ENCODE assay signal across 24 cellular contexts in the genomic region with DNA sequence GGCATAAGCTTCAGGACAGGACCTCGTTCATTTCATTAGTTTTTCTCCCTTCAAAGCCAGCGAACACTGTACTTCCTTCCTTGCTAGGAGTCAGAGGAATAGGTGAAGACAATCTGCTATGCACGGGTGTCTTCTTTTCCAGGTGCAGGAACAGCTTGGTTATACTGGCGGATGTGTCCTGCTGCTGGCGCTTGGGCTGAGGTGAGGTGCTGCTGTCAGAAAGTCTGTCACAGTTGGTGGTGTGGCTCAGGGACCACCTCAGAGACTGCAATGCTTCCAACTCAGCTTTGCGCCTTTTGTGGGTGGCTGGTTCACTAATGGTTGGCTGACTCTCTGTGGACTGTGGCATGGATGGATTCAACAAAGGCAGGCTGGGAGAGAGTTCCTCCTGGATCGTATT. TPM values are rescaled to one million over a fixed set of nuclear protein-coding genes. Genes with fewer than 3 reads are reported as not detected.
A peak's percentile ranks its signal among the peaks of the same experiment; 100 is the strongest.
DNase-seq lines count a peak whose midpoint lies in the region; ATAC-seq, FAIRE-seq and TF ChIP-seq lines count a peak whose summit lies in the region.
"Had no signal": no experiment of that assay in that cellular context is flagged by ENCODE, and none has a peak within 500 bp of the region (broad histone marks: within the 10 kb centered on the region; RNA-seq: fewer than 3 reads in every experiment).

No MANE protein-coding gene starts in this region.

- TF ChIP-seq POLR2A in H1 (IDR thresholded peaks at IDR 0.05; ENCODE audit: control extremely low read depth in 1 of 2, low read depth in 2 of 2, low read length in 2 of 2), result no peak

- H3K9me3 ChIP-seq in H1 (ENCODE audit: insufficient read depth in 2 of 2, low read depth in 1 of 2, low read length in 1 of 2) (no peaks in the 10 kb centered on the region), OCI-LY7 (ENCODE audit: low read length) (no peaks in the 10 kb centered on the region)
- H3K9me3 ChIP-seq: BE2C, BLaER1 had no signal

- peaks cover 4% of the 10 kb centered on the region for H3K27me3 Mint-ChIP-seq in GM23338 (ENCODE audit: insufficient read depth, low read depth, poor library complexity)
- H3K27me3 Mint-ChIP-seq: CD4-positive, alpha-beta memory T cell; CD4-positive, CD25-positive, alpha-beta regulatory T cell; CD8-positive, alpha-beta memory T cell had no signal

- H2AFZ ChIP-seq in GM23338, result no peak overlapping the region
- H2AFZ ChIP-seq in H1 (ENCODE audit: low read length), result no peak overlapping the region
- H2AFZ ChIP-seq in OCI-LY7 (ENCODE audit: low read length), result no peak overlapping the region

- H2BK120ac ChIP-seq in H1 (replicated peaks; ENCODE audit: low read depth, low read length), result no peak overlapping the region

- no peaks in the 10 kb centered on the region for H3K23me2 ChIP-seq in H1 (ENCODE audit: low read depth, low read length)

- TF ChIP-seq EP300 in H1 (IDR thresholded peaks at IDR 0.05; ENCODE audit: borderline replicate concordance in 1 of 2, low read depth in 2 of 2, low read length in 2 of 2), result no peak

- no peaks in the 10 kb centered on the region; the same call in 1 of the 2 replicates for H3K4me1 ChIP-seq in GM23338 (ENCODE audit: insufficient read depth)
- H3K4me1 ChIP-seq in H1 (replicated peaks in 1 of 4; ENCODE audit: control insufficient read depth in 3 of 4, insufficient read depth in 4 of 4, low read length in 3 of 4), result no peaks in the 10 kb centered on the region; a peak in 1 of 7 replicates
- no peaks in the 10 kb centered on the region for H3K4me1 ChIP-seq in OCI-LY7 (ENCODE audit: insufficient read depth, low read length, poor library complexity, severe bottlenecking)
- H3K4me1 ChIP-seq: BLaER1 had no signal

- TF ChIP-seq RAD21 in H1 (IDR thresholded peaks at IDR 0.05 in 1 of 2, conservative IDR thresholded peaks at IDR 0.05 in 1 of 2; ENCODE audit: low read depth in 2 of 2, low read length in 2 of 2), result no peak

- H2BK12ac ChIP-seq in H1 (ENCODE audit: low read depth, low read length), result no peak overlapping the region

- H3F3A ChIP-seq in GM23338 (replicated peaks; ENCODE audit: low read depth), result no peaks in the 10 kb centered on the region

- H3K36me3 ChIP-seq in GM23338 (ENCODE audit: insufficient read depth) (no peaks in the 10 kb centered on the region), H1 (ENCODE audit: control insufficient read depth in 2 of 4, insufficient read depth in 4 of 4, low read length in 3 of 4) (no peaks in the 10 kb centered on the region), OCI-LY7 (ENCODE audit: insufficient read depth, low read length) (no peaks in the 10 kb centered on the region)
- H3K36me3 ChIP-seq: BE2C had no signal

- no peak overlapping the region for H3K14ac ChIP-seq in H1 (ENCODE audit: insufficient read length)

- intact Hi-C loops in OCI-LY7 (cut with micrococcal nuclease; ENCODE audit: unreplicated experiment), result no loop called here

- no peak overlapping the region for H3K18ac ChIP-seq in H1 (ENCODE audit: extremely low read depth, low read length)

- no peak overlapping the region for H3K56ac ChIP-seq in H1 (replicated peaks; ENCODE audit: insufficient read length, low read depth, low read length)

- H2AK5ac ChIP-seq in H1 (ENCODE audit: low read depth, low read length), result no peak overlapping the region

- no peak overlapping the region for H3K9ac ChIP-seq in H1 (replicated peaks in 1 of 4; ENCODE audit: extremely low read depth in 1 of 4, low read depth in 3 of 4, low read length in 3 of 4)
- H3K9ac ChIP-seq: BLaER1 had no signal

- ATAC-seq in GM23338 (no peak), HG03159 (IDR thresholded peaks at IDR 0.05; ENCODE audit: unreplicated experiment) (no peak)

- CTCF ChIA-PET in H1 (lab: Charles Lee; ENCODE audit: partially characterized antibody) (interaction anchor here (0.6 kb wide), 1 partner anchor 121 kb away, joined by 3 read pairs; no protein-coding TSS in a partner anchor), OCI-LY7 (lab: Charles Lee; ENCODE audit: unreplicated experiment) (no interaction called here)

- no peaks in the 10 kb centered on the region for H4K20me1 ChIP-seq in GM23338 (replicated peaks; ENCODE audit: insufficient read depth)
- no peaks in the 10 kb centered on the region for H4K20me1 ChIP-seq in H1 (replicated peaks in 1 of 2; ENCODE audit: control insufficient read depth in 1 of 2, insufficient read depth in 2 of 2, low read length in 2 of 2)
- H4K20me1 ChIP-seq in OCI-LY7 (ENCODE audit: insufficient read depth, low read length), result no peaks in the 10 kb centered on the region
- H4K20me1 ChIP-seq: BLaER1 had no signal

- no peaks in the 10 kb centered on the region for H3K27me3 ChIP-seq in GM23338 (ENCODE audit: insufficient read depth)
- no peaks in the 10 kb centered on the region for H3K27me3 ChIP-seq in H1 (replicated peaks in 1 of 4; ENCODE audit: control insufficient read depth in 3 of 4, extremely low read depth in 1 of 4, insufficient read depth in 3 of 4, low read length in 3 of 4)
- H3K27me3 ChIP-seq: BE2C, BLaER1 had no signal

- peaks cover 12% of the 10 kb centered on the region; the same call in 2 of the 3 replicates for H3K36me3 Mint-ChIP-seq in GM23338 (ENCODE audit: low read depth)
- H3K36me3 Mint-ChIP-seq: CD14-positive monocyte had no signal

- H2BK15ac ChIP-seq in H1 (ENCODE audit: low read length), result no peak overlapping the region

- no peak overlapping the region for H3K4me2 ChIP-seq in GM23338
- H3K4me2 ChIP-seq in H1 (ENCODE audit: insufficient read depth in 1 of 2, low read depth in 2 of 2, low read length in 2 of 2), result no peak overlapping the region
- no peak overlapping the region for H3K4me2 ChIP-seq in OCI-LY7 (ENCODE audit: low read length)
- H3K4me2 ChIP-seq: BLaER1 had no signal

- 87% methylated on average over 7 of the region's 7 CpGs; no CpG with 5 or more reads in 1 of the 2 experiments for WGBS in H1 (ENCODE audit: extremely low coverage in 1 of 2, insufficient coverage in 1 of 2, insufficient read length in 1 of 2, insufficient replicate concordance in 2 of 2, low coverage in 1 of 2, low lambda C conversion rate in 2 of 2, missing lambda C conversion rate in 1 of 2), 2 experiments

- H3K79me2 ChIP-seq in GM23338 (replicated peaks; ENCODE audit: insufficient read depth), result no peaks in the 10 kb centered on the region
- no peaks in the 10 kb centered on the region for H3K79me2 ChIP-seq in H1 (ENCODE audit: control insufficient read depth in 1 of 2, insufficient read depth in 2 of 2, low read length in 2 of 2)
- H3K79me2 ChIP-seq in OCI-LY7 (ENCODE audit: insufficient read depth, low read depth, low read length), result no peaks in the 10 kb centered on the region

- H2BK20ac ChIP-seq in H1 (ENCODE audit: low read length), result no peak overlapping the region

- DNase-seq in GM23338 (ENCODE audit: low spot score), result no peak
- DNase-seq in H1 (ENCODE audit: low read depth in 1 of 2, low spot score in 2 of 2), result no peak
- DNase-seq in OCI-LY7 (ENCODE audit: low spot score), result no peak
- DNase-seq in NK-92 (lab: John Stamatoyannopoulos, UW; ENCODE audit: unreplicated experiment), result no peak
- DNase-seq: 8988T; ACHN; BE2C; C1 segment of cervical spinal cord; CD4-positive, alpha-beta memory T cell; CD4-positive, CD25-positive, alpha-beta regulatory T cell; CD8-positive, alpha-beta memory T cell; COR-L47; DMS 273 treated with DMSO at 0.1 percent for 48 hours; DMS153; DMS53; DMS79; GF-D8 had no signal

- FAIRE-seq in H1 (lab: Jason Lieb, UNC), result no peak
- FAIRE-seq: A204.1, G401.6, GM12891, GM19239 had no signal

- TF ChIP-seq CTCF in GM23338 (conservative IDR thresholded peaks at IDR 0.05; ENCODE audit: low read depth in 2 of 2) (no peak), H1 (IDR thresholded peaks at IDR 0.05; ENCODE audit: control extremely low read depth in 1 of 3, insufficient read depth in 1 of 3, low read depth in 1 of 3, low read length in 3 of 3) (no peak), OCI-LY7 (conservative IDR thresholded peaks at IDR 0.05; ENCODE audit: low read length) (no peak)

- H3K4me3 ChIP-seq in GM23338, result no peak overlapping the region
- no peak overlapping the region for H3K4me3 ChIP-seq in H1 (ENCODE audit: extremely low read depth in 1 of 4, insufficient read depth in 2 of 4, low read depth in 3 of 4, low read length in 4 of 4)
- no peak overlapping the region for H3K4me3 ChIP-seq in OCI-LY7 (ENCODE audit: low read depth, low read length, poor library complexity, severe bottlenecking)
- H3K4me3 ChIP-seq: BLaER1 had no signal

- H3K4ac ChIP-seq in H1 (replicated peaks; ENCODE audit: insufficient read length, low read depth, low read length), result no peak overlapping the region

- H3K27ac Mint-ChIP-seq in GM23338, result no peak overlapping the region
- H3K27ac Mint-ChIP-seq: CD4-positive, alpha-beta memory T cell; CD4-positive, CD25-positive, alpha-beta regulatory T cell had no signal

- H3K27ac ChIP-seq in GM23338 (ENCODE audit: low read depth) (peak overlapping the region; percentile 57; the same call in 1 of the 2 replicates), H1 (ENCODE audit: low read depth, low read length) (no peak overlapping the region), OCI-LY7 (ENCODE audit: low read depth, low read length, poor library complexity, severe bottlenecking) (no peak overlapping the region)
- H3K27ac ChIP-seq: BLaER1 had no signal

- no peak overlapping the region for H3K4me3 Mint-ChIP-seq in GM23338
- H3K4me3 Mint-ChIP-seq: CD14-positive monocyte; CD4-positive, alpha-beta memory T cell; CD4-positive, CD25-positive, alpha-beta regulatory T cell; CD8-positive, alpha-beta memory T cell had no signal

- H3K9me2 ChIP-seq in GM23338 (ENCODE audit: insufficient read depth) (no peaks in the 10 kb centered on the region; the same call in 1 of the 2 replicates), OCI-LY7 (ENCODE audit: insufficient read depth, low read length) (no peaks in the 10 kb centered on the region)

- H4K91ac ChIP-seq in H1 (replicated peaks; ENCODE audit: insufficient read length, low read length), result no peak overlapping the region

- no TSS peak for BruUV-seq in OCI-LY7 (replicated peaks; lab: Mats Ljungman, UMichigan)

- H2BK5ac ChIP-seq in H1 (ENCODE audit: low read depth, low read length), result no peak overlapping the region

- peak overlapping the region; percentile 31 for H4K5ac ChIP-seq in H1 (ENCODE audit: insufficient read length, low read depth, low read length)

- H3K4me1 Mint-ChIP-seq in GM23338, result peaks cover 10% of the 10 kb centered on the region
- H3K4me1 Mint-ChIP-seq: CD14-positive monocyte; CD4-positive, alpha-beta memory T cell; CD4-positive, CD25-positive, alpha-beta regulatory T cell; CD8-positive, alpha-beta memory T cell had no signal

- no peaks in the 10 kb centered on the region for H3K79me1 ChIP-seq in H1 (ENCODE audit: low read depth, low read length)

- no peak overlapping the region for H3K23ac ChIP-seq in H1 (ENCODE audit: insufficient read length)

- POLR2A ChIA-PET in H1 (lab: Charles Lee; ENCODE audit: partially characterized antibody) (interaction anchor here (0.6 to 1.3 kb wide), 3 partner anchors 60 to 713 kb away, joined by 3 to 4 read pairs (median 4); no protein-coding TSS in a partner anchor), OCI-LY7 (lab: Charles Lee) (interaction anchor here (0.7 kb wide), 1 partner anchor 17 kb away, joined by 5 read pairs; no protein-coding TSS in a partner anchor)

- H4K8ac ChIP-seq in H1 (ENCODE audit: extremely low read depth, insufficient read depth, low read length), result no peak overlapping the region

- H3K9me3 Mint-ChIP-seq in GM23338, result no peaks in the 10 kb centered on the region
- H3K9me3 Mint-ChIP-seq: CD14-positive monocyte; CD8-positive, alpha-beta memory T cell had no signal

RNA-seq across cellular contexts. Expression of a gene that starts 58.3 kb away (rescaled TPM):
- 25.4 and 26.6 TPM in 2 replicates for total RNA-seq in GM23338 (2014; rRNA removed; shearing (Covaris generic))
- polyA plus RNA-seq in GM23338 (2016; fragmentation: Nextera tagmentation; extraction: Ambion mirVana) (17.8 and 18.5 TPM in 2 replicates), H1 (2011; rRNA removed) (2.6 and 4.1 TPM in 2 replicates)
- total RNA-seq in H1 (2021; fragmentation: NEBNext Ultra II Directional; extraction: Animal tissue kit (Norgen Biotek cat#: 25700)), result 36.7 and 39.6 TPM in 2 replicates
- 4.3 TPM for polyA plus RNA-seq in H1 (2011; cell fraction: cytosol; rRNA removed)
- polyA plus RNA-seq in H1 (2011; cell fraction: nucleus; rRNA removed), result 4.4 TPM
- 3.3 to 7.7 TPM (median 4.6 TPM) in 4 replicates for polyA plus RNA-seq in H1 (2012, experiment 1 of 2)
- polyA plus RNA-seq in H1 (2012, experiment 2 of 2), result 0.34 TPM
- 10.8 TPM for polyA plus RNA-seq in H1 (2013, experiment 1 of 2)
- polyA plus RNA-seq in H1 (2013, experiment 2 of 2), result 9.2 TPM
- 21.8 and 24.8 TPM in 2 replicates for polyA minus RNA-seq in H1 (2011; rRNA and poly(A)+ RNA removed)
- polyA minus RNA-seq in H1 (2011; cell fraction: cytosol; rRNA and poly(A)+ RNA removed), result 12.6 TPM
- 26.3 TPM for polyA minus RNA-seq in H1 (2011; cell fraction: nucleus; rRNA and poly(A)+ RNA removed)
- 7.2 and 8.0 TPM in 2 replicates for total RNA-seq in OCI-LY7 (2014; rRNA removed; shearing (Covaris generic))
- 19.9 and 21.1 TPM in 2 replicates for total RNA-seq in OCI-LY7 (2022)
